ENCODE assay signal across 10 cellular contexts in the genomic region with DNA sequence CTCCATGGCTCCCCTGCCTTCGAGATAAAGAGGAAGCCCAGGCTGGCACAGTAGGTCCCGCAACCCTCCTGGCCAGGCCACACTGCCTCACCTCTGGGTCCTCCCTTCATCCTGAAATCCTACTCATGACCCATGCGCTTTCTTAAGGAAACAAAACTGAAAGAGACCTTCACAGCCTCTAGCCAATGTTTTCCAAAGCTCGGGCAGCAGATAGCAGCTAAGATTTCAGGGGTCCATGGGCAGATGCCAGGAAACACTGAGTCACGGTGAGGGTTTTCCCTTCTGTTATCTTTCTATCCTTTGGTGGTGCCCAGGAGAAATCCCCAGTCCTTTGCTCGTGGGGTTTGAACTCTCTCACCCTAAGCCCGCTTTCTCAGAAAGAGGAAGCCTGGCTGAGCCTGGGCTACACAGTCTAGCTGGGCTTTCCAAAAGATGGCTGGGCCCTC. TPM values are rescaled to one million over a fixed set of nuclear protein-coding genes. Genes with fewer than 3 reads are reported as not detected.
DNase-seq lines count a peak whose midpoint lies in the region; ATAC-seq, FAIRE-seq and TF ChIP-seq lines count a peak whose summit lies in the region.
"Had no signal": no experiment of that assay in that cellular context is flagged by ENCODE, and none has a peak within 500 bp of the region (broad histone marks: within the 10 kb centered on the region; RNA-seq: fewer than 3 reads in every experiment).

No MANE protein-coding gene starts in this region.

- no peak overlapping the region for H4K8ac ChIP-seq in H9 (replicated peaks; ENCODE audit: insufficient read length, low read depth, low read length)

- no peaks in the 10 kb centered on the region; a peak in 2 of 5 replicates for H3K9me3 Mint-ChIP-seq in H9

- POLR2A ChIA-PET in A549 (lab: Yijun Ruan, JAX): no interaction called here

- CTCF ChIA-PET in A549 (lab: Yijun Ruan, JAX): interaction anchor here (0.6 kb wide), 1 partner anchor 152 kb away, joined by 3 read pairs; no protein-coding TSS in a partner anchor

- no peak overlapping the region for H3K23ac ChIP-seq in H9 (ENCODE audit: insufficient read length, low read depth, low read length)

- no peak overlapping the region for H2AFZ ChIP-seq in H9 (ENCODE audit: low read length)

- H4K20me1 ChIP-seq in H9 (ENCODE audit: control insufficient read depth, insufficient read depth, insufficient read length): no peaks in the 10 kb centered on the region

- no peak overlapping the region for H3K4me2 ChIP-seq in A549
- no peak overlapping the region for H3K4me2 ChIP-seq in H9 (ENCODE audit: insufficient read depth, insufficient read length, low read length)

- H3K4me1 Mint-ChIP-seq in H9: peaks cover 3 to 9% of the 10 kb centered on the region in 2 experiments; a peak in 1 of 4 replicates

- H3K36me3 Mint-ChIP-seq in H9 (ENCODE audit: insufficient read depth in 1 of 3, low read depth in 3 of 3): no peaks in the 10 kb centered on the region

- H3K9ac ChIP-seq in H9 (ENCODE audit: extremely low read depth, insufficient read length, low read length): no peak overlapping the region

- TF ChIP-seq POLR2A in A549 (IDR thresholded peaks at IDR 0.05; ENCODE audit: low read length): no peak

- no peak overlapping the region for H4K5ac ChIP-seq in H9 (ENCODE audit: insufficient read length, low read depth, low read length)

- no peak for FAIRE-seq in A549 (lab: Jason Lieb, UNC)

- H3K27ac Mint-ChIP-seq in H9: peak overlapping the region in 1 of 3 experiments; percentile 94; a peak in 3 of 7 replicates

- no peaks in the 10 kb centered on the region for H3K79me1 ChIP-seq in H9 (ENCODE audit: insufficient read depth, low read depth, low read length, poor library complexity, severe bottlenecking)

- no peak overlapping the region for H3T11ph ChIP-seq in H9 (ENCODE audit: low read length)

- ATAC-seq in A549 (no peak; a peak in 1 of 6 replicates), GM19463 (IDR thresholded peaks at IDR 0.05; ENCODE audit: unreplicated experiment) (peak; percentile 49), SK-N-SH treated with all-trans-retinoic acid at 6 μM for 48 hours (peak; percentile 48), HG03095 (IDR thresholded peaks at IDR 0.05; ENCODE audit: unreplicated experiment) (no peak)

- H3K4ac ChIP-seq in H9 (ENCODE audit: low read depth, low read length): no peak overlapping the region

- TF ChIP-seq CTCF in A549 (IDR thresholded peaks at IDR 0.05): no peak
- no peak for TF ChIP-seq CTCF in fibroblast of the aortic adventitia (IDR thresholded peaks at IDR 0.05; ENCODE audit: insufficient read depth, low read length)
- TF ChIP-seq CTCF in H9 (conservative IDR thresholded peaks at IDR 0.05): no peak

- H2BK15ac ChIP-seq in H9 (ENCODE audit: low read depth, low read length): no peak overlapping the region

- no peak overlapping the region for H3K4me3 Mint-ChIP-seq in H9

- no peak overlapping the region for H4K91ac ChIP-seq in H9 (ENCODE audit: insufficient read length, low read depth, low read length)

- TF ChIP-seq EP300 in A549 (IDR thresholded peaks at IDR 0.05): no peak

- H3K4me3 ChIP-seq in A549: no peak overlapping the region
- no peak overlapping the region for H3K4me3 ChIP-seq in fibroblast of the aortic adventitia (ENCODE audit: low read depth, low read length)
- H3K4me3 ChIP-seq: Peyer's patch had no signal

- H3K14ac ChIP-seq in H9 (ENCODE audit: insufficient read depth, low read length): no peak overlapping the region

- no peak overlapping the region for H3K56ac ChIP-seq in H9 (ENCODE audit: insufficient read length, low read depth, low read length)

- no peak overlapping the region for H3K18ac ChIP-seq in H9 (ENCODE audit: insufficient read length, low read depth, low read length)

- no peak overlapping the region for H2BK20ac ChIP-seq in H9 (ENCODE audit: low read depth, low read length, poor library complexity, severe bottlenecking)

- no peak for DNase-seq in A549 (ENCODE audit: low read depth in 1 of 2, low spot score in 1 of 2)
- peak; percentile 86 for DNase-seq in fibroblast of the aortic adventitia (ENCODE audit: low read depth)
- DNase-seq in H9: no peak
- DNase-seq in HuH-7.5 (ENCODE audit: low spot score): no peak
- no peak for DNase-seq in RKO (ENCODE audit: low spot score)
- DNase-seq: Calu3, Peyer's patch had no signal

- 72% methylated on average over 7 of the region's 7 CpGs for WGBS in A549 (ENCODE audit: missing lambda C conversion rate)
- no CpG with 5 or more reads among the region's 7 CpGs for WGBS in H9 (ENCODE audit: extremely low coverage, insufficient read length, low lambda C conversion rate)

- H3K9me3 ChIP-seq in A549 (no peaks in the 10 kb centered on the region), H9 (ENCODE audit: control insufficient read depth, low read depth, low read length) (no peaks in the 10 kb centered on the region)
- H3K9me3 ChIP-seq: Peyer's patch had no signal

- H2AK5ac ChIP-seq in H9 (ENCODE audit: insufficient read length, low read length): no peak overlapping the region

- peaks cover 33% of the 10 kb centered on the region for H3K4me1 ChIP-seq in A549
- no peaks in the 10 kb centered on the region for H3K4me1 ChIP-seq in H9 (ENCODE audit: insufficient read depth, low read length)

- no peak for TF ChIP-seq RAD21 in A549 (conservative IDR thresholded peaks at IDR 0.05 in 1 of 2, IDR thresholded peaks at IDR 0.05 in 1 of 2)

- H3K27me3 ChIP-seq in H9 (ENCODE audit: insufficient read depth, low read length): no peaks in the 10 kb centered on the region
- H3K27me3 ChIP-seq: Peyer's patch had no signal

- H3K27me3 Mint-ChIP-seq in H9 (ENCODE audit: low read depth): peaks cover 3% of the 10 kb centered on the region

- H3K27ac ChIP-seq in A549: peak overlapping the region; percentile 50 to 59; a peak in 3 of 6 replicates
- no peak overlapping the region for H3K27ac ChIP-seq in H9 (ENCODE audit: insufficient read length, low read depth, low read length)
- H3K27ac ChIP-seq: Peyer's patch had no signal

- H3K23me2 ChIP-seq in H9 (ENCODE audit: insufficient read length, low read depth, low read length, poor library complexity, severe bottlenecking): no peaks in the 10 kb centered on the region

- H2BK12ac ChIP-seq in H9 (ENCODE audit: insufficient read length, low read depth, low read length): no peak overlapping the region

- no peak overlapping the region for H2BK120ac ChIP-seq in H9 (ENCODE audit: low read depth, low read length, poor library complexity, severe bottlenecking)

- H3K79me2 ChIP-seq in H9 (ENCODE audit: insufficient read depth, low read length): no peaks in the 10 kb centered on the region

- H2BK5ac ChIP-seq in H9 (ENCODE audit: insufficient read length, low read length): no peak overlapping the region

TF ChIP-seq in A549, 52 proteins besides CTCF, POLR2A, EP300 and RAD21 (continues in another document):
- no peak for TF ChIP-seq CBX2 (IDR thresholded peaks at IDR 0.05; ENCODE audit: borderline replicate concordance, low read depth)
- no peak for TF ChIP-seq EHMT2 (IDR thresholded peaks at IDR 0.05; ENCODE audit: low read depth)
- no peak for TF ChIP-seq GATA3 (IDR thresholded peaks at IDR 0.05; ENCODE audit: borderline replicate concordance)
- TF ChIP-seq, protein P1, sequence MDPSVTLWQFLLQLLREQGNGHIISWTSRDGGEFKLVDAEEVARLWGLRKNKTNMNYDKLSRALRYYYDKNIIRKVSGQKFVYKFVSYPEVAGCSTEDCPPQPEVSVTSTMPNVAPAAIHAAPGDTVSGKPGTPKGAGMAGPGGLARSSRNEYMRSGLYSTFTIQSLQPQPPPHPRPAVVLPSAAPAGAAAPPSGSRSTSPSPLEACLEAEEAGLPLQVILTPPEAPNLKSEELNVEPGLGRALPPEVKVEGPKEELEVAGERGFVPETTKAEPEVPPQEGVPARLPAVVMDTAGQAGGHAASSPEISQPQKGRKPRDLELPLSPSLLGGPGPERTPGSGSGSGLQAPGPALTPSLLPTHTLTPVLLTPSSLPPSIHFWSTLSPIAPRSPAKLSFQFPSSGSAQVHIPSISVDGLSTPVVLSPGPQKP (IDR thresholded peaks at IDR 0.05; ENCODE audit: low read depth, low read length): no peak

TF ChIP-seq in SK-N-SH treated with all-trans-retinoic acid at 6 μM for 48 hours, 23 proteins besides CTCF, POLR2A, EP300 and RAD21 (continues in another document):
- TF ChIP-seq ARNTL (CRISPR knock-in tag; IDR thresholded peaks at IDR 0.05; ENCODE audit: borderline replicate concordance, low read depth) (no peak), TOX (CRISPR knock-in tag; IDR thresholded peaks at IDR 0.05; ENCODE audit: borderline replicate concordance) (no peak), TCF4 (CRISPR knock-in tag; IDR thresholded peaks at IDR 0.05; ENCODE audit: borderline replicate concordance) (no peak), RARB (CRISPR knock-in tag; IDR thresholded peaks at IDR 0.05) (no peak)
- TF ChIP-seq, protein P2, sequence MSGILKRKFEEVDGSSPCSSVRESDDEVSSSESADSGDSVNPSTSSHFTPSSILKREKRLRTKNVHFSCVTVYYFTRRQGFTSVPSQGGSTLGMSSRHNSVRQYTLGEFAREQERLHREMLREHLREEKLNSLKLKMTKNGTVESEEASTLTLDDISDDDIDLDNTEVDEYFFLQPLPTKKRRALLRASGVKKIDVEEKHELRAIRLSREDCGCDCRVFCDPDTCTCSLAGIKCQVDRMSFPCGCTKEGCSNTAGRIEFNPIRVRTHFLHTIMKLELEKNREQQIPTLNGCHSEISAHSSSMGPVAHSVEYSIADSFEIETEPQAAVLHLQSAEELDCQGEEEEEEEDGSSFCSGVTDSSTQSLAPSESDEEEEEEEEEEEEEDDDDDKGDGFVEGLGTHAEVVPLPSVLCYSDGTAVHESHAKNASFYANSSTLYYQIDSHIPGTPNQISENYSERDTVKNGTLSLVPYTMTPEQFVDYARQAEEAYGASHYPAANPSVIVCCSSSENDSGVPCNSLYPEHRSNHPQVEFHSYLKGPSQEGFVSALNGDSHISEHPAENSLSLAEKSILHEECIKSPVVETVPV (CRISPR knock-in tag; IDR thresholded peaks at IDR 0.05): no peak

RNA-seq across cellular contexts. Expression of a gene that starts 26.6 kb away (rescaled TPM):
- polyA plus RNA-seq in A549 (2011; rRNA removed): 6.2 TPM in 2 replicates
- 1.6 and 2.0 TPM in 2 replicates for polyA plus RNA-seq in A549 (2012; cell fraction: cytosol; rRNA removed)
- polyA plus RNA-seq in A549 (2012; cell fraction: nucleus; rRNA removed): 1.4 and 1.7 TPM in 2 replicates
- 1.4 to 2.0 TPM (median 1.7 TPM) in 3 replicates for polyA plus RNA-seq in A549 (2017; fragmentation: RNase III; extraction: RNeasy Plus Mini Kit Qiagen cat#74134 plus additional on column Dnase treatment)
- polyA minus RNA-seq in A549 (2011; rRNA and poly(A)+ RNA removed): 9.5 and 11.5 TPM in 2 replicates
- 0.25 and 2.0 TPM in 2 replicates for total RNA-seq in fibroblast of the aortic adventitia (ENCODE audit: low replicate concordance)
- total RNA-seq in H9 (2021): 7.7 and 9.1 TPM in 2 replicates

Comparison
In these comparisons a context has a peak if more than half of its experiments do, and no peak if none do; other contexts are left out.
1. ATAC-seq: peak in GM19463 (single experiment) and SK-N-SH treated with all-trans-retinoic acid at 6 μM for 48 hours (single experiment); none in A549 (0 of 2) and HG03095 (single experiment).